2 cellular contexts compared by ENCODE assay signal in genomic region chr7:18037609-18038008, GRCh38.
A peak's percentile ranks its signal among the peaks of the same experiment; 100 is the strongest.
TF ChIP-seq lines count a peak whose summit lies in the region.

No MANE protein-coding gene starts in this region.

TF ChIP-seq in GM23338, 12 proteins besides CTCF, POLR2A, EP300 and RAD21:
- no peak for TF ChIP-seq POLR2AphosphoS5 (IDR thresholded peaks at IDR 0.05; ENCODE audit: low read depth)
- no peak for TF ChIP-seq ZNF114 (CRISPR knock-in tag; IDR thresholded peaks at IDR 0.05)
TF ChIP-seq in GM23338: peak in this region for 0.

TF ChIP-seq in K562, 482 proteins besides CTCF, POLR2A, EP300 and RAD21:
- no peak for TF ChIP-seq RBM17 (IDR thresholded peaks at IDR 0.05; ENCODE audit: borderline replicate concordance, low read depth, low read length)
- peak; percentile 88 for TF ChIP-seq PKNOX1 (IDR thresholded peaks at IDR 0.05)
- no peak for TF ChIP-seq PBX2 (CRISPR knock-in tag; IDR thresholded peaks at IDR 0.05; ENCODE audit: low read depth)
- peak; percentile 59; the same call in 1 of the 2 replicates for TF ChIP-seq PBX2 (tag; conservative IDR thresholded peaks at IDR 0.05; ENCODE audit: low read depth)
- TF ChIP-seq PRDM10 (IDR thresholded peaks at IDR 0.05; ENCODE audit: partially characterized antibody): peak; percentile 77
- TF ChIP-seq SMARCB1 (IDR thresholded peaks at IDR 0.05; ENCODE audit: insufficient read length, low read depth): no peak
- no peak for TF ChIP-seq CAMTA2 (CRISPR knock-in tag; conservative IDR thresholded peaks at IDR 0.05)
- TF ChIP-seq ZNF316 (IDR thresholded peaks at IDR 0.05): no peak
- TF ChIP-seq HINFP (tag; conservative IDR thresholded peaks at IDR 0.05; ENCODE audit: low read depth): no peak
- no peak for TF ChIP-seq RBFOX2 (IDR thresholded peaks at IDR 0.05; ENCODE audit: low read depth, low read length)
